15 cellular contexts compared by ENCODE assay signal in genomic region chr11:35567737-35568465, GRCh38. TPM values are rescaled to one million over a fixed set of nuclear protein-coding genes. Genes with fewer than 3 reads are reported as not detected.
A peak's percentile ranks its signal among the peaks of the same experiment; 100 is the strongest.
DNase-seq lines count a peak whose midpoint lies in the region; ATAC-seq, FAIRE-seq and TF ChIP-seq lines count a peak whose summit lies in the region.
"Had no signal": no experiment of that assay in that cellular context is flagged by ENCODE, and none has a peak within 500 bp of the region (broad histone marks: within the 10 kb centered on the region; RNA-seq: fewer than 3 reads in every experiment).

No MANE protein-coding gene starts in this region.

- H3K4me3 ChIP-seq in HUES48 (ENCODE audit: low read depth, low read length) = no peak overlapping the region
- H3K4me3 ChIP-seq in K562 = no peak overlapping the region
- H3K4me3 ChIP-seq in lung = no peak overlapping the region
- H3K4me3 ChIP-seq in OCI-LY7 (ENCODE audit: low read depth, low read length, poor library complexity, severe bottlenecking) = no peak overlapping the region
- H3K4me3 ChIP-seq: thoracic aorta had no signal

- H3K4me1 ChIP-seq in HUES48 (ENCODE audit: control insufficient read depth, insufficient read depth, low read length) = peaks cover 5% of the 10 kb centered on the region; the same call in 1 of the 2 replicates
- no peaks in the 10 kb centered on the region for H3K4me1 ChIP-seq in K562 (replicated peaks in 1 of 2; ENCODE audit: control insufficient read depth in 2 of 2, insufficient read depth in 2 of 2, low read length in 2 of 2)
- H3K4me1 ChIP-seq in lung (ENCODE audit: control insufficient read depth in 2 of 2, insufficient read depth in 2 of 2, low read length in 2 of 2) = no peaks in the 10 kb centered on the region
- H3K4me1 ChIP-seq in OCI-LY7 (ENCODE audit: insufficient read depth, low read length, poor library complexity, severe bottlenecking) = no peaks in the 10 kb centered on the region

- TF ChIP-seq RAD21 in K562 (CRISPR knock-in tag; conservative IDR thresholded peaks at IDR 0.05 in 1 of 2, IDR thresholded peaks at IDR 0.05 in 1 of 2) = no peak

- no peak overlapping the region for H3K4me2 ChIP-seq in K562 (ENCODE audit: insufficient read depth, low read length)
- no peak overlapping the region for H3K4me2 ChIP-seq in OCI-LY7 (ENCODE audit: low read length)

- WGBS in K562 (ENCODE audit: insufficient coverage, low coverage, missing lambda C conversion rate) = 0% methylated on average over 1 of the region's 1 CpG
- WGBS in lung, 2 donors = 25 to 52% methylated on average over 1 of the region's 1 CpG

- H3K9ac ChIP-seq in HUES48 (ENCODE audit: low read depth, low read length) (no peak overlapping the region), K562 (ENCODE audit: insufficient read depth in 1 of 2, low read depth in 2 of 2, low read length in 2 of 2) (no peak overlapping the region)

- in situ Hi-C loops in K562 (cut with MboI) = no loop called here

- H3K9me3 ChIP-seq in HUES48 (ENCODE audit: control insufficient read depth, insufficient read depth, low read length) (no peaks in the 10 kb centered on the region), K562 (replicated peaks; ENCODE audit: control insufficient read depth, insufficient read depth, low read depth, low read length) (no peaks in the 10 kb centered on the region), lung (ENCODE audit: control insufficient read depth in 2 of 2, insufficient read depth in 1 of 2, low read length in 1 of 2) (peaks cover 0 to 3% of the 10 kb centered on the region in 2 donors), OCI-LY7 (ENCODE audit: low read length) (no peaks in the 10 kb centered on the region)

- DNase-seq in COR-L47 (lab: John Stamatoyannopoulos, UW) (peak; percentile 21), K562 (ENCODE audit: extremely low read depth in 1 of 4, low spot score in 3 of 4) (no peak), lung (ENCODE audit: low spot score) (peak; percentile 36), OCI-LY7 (ENCODE audit: low spot score) (no peak), SW 1271 (lab: John Stamatoyannopoulos, UW) (no peak)
- DNase-seq: activated CD8-positive, alpha-beta memory T cell treated with anti-CD3 and anti-CD28 coated beads for 24 hours; activated effector memory CD4-positive, alpha-beta T cell treated with anti-CD3 and anti-CD28 coated beads, Interleukin-2, amount 50 U/mL, for 16 hours; midbrain; NK-92 treated with Interleukin-12 subunit alpha and Interleukin-12 subunit beta, amount 100 ng/mL, for 24 hours; stimulated activated CD4-positive, alpha-beta T cell treated with anti-CD3 and anti-CD28 coated beads, Interleukin-12 subunit alpha, Interleukin-12 subunit beta, amount 100 ng/mL, for 4 hours had no signal

- peak overlapping the region; percentile 46 for H3K27ac ChIP-seq in HUES48 (ENCODE audit: low read depth, low read length)
- H3K27ac ChIP-seq in K562 (ENCODE audit: extremely low read depth, low read depth, low read length) = no peak overlapping the region
- no peak overlapping the region for H3K27ac ChIP-seq in lung (ENCODE audit: low read depth in 1 of 2, low read length in 1 of 2)
- H3K27ac ChIP-seq in OCI-LY7 (ENCODE audit: low read depth, low read length, poor library complexity, severe bottlenecking) = no peak overlapping the region
- H3K27ac ChIP-seq: thoracic aorta had no signal

- H3K9me1 ChIP-seq in K562 (ENCODE audit: control insufficient read depth, insufficient read depth, low read length) = no peaks in the 10 kb centered on the region

- TF ChIP-seq CTCF in K562 (IDR thresholded peaks at IDR 0.05 in 2 of 3, conservative IDR thresholded peaks at IDR 0.05 in 1 of 3; ENCODE audit: insufficient read depth in 2 of 3, low read depth in 1 of 3, low read length in 3 of 3) (no peak), lung (IDR thresholded peaks at IDR 0.05; ENCODE audit: control extremely low read depth, extremely low read depth) (no peak), OCI-LY7 (conservative IDR thresholded peaks at IDR 0.05; ENCODE audit: low read length) (no peak)

- H3K27me3 ChIP-seq in HUES48 (ENCODE audit: control insufficient read depth, insufficient read depth, low read length) = no peaks in the 10 kb centered on the region
- H3K27me3 ChIP-seq in K562 (ENCODE audit: control insufficient read depth in 2 of 2, insufficient read depth in 2 of 2, low read length in 2 of 2) = peaks cover 0 to 4% of the 10 kb centered on the region in 2 experiments; a peak in 1 of 5 replicates
- H3K27me3 ChIP-seq in lung (ENCODE audit: control insufficient read depth, insufficient read depth) = no peaks in the 10 kb centered on the region

- no peaks in the 10 kb centered on the region for H4K20me1 ChIP-seq in K562 (replicated peaks; ENCODE audit: control insufficient read depth, insufficient read depth, low read length)
- H4K20me1 ChIP-seq in OCI-LY7 (ENCODE audit: insufficient read depth, low read length) = no peaks in the 10 kb centered on the region

- TF ChIP-seq EP300 in K562 (IDR thresholded peaks at IDR 0.05; ENCODE audit: low read length) = no peak

- BruUV-seq in K562 (replicated peaks; lab: Mats Ljungman, UMichigan) (no TSS peak), OCI-LY7 (replicated peaks; lab: Mats Ljungman, UMichigan) (no TSS peak)

- no peak for ATAC-seq in K562
- ATAC-seq in lung (ENCODE audit: insufficient read depth, low FRiP score) = peak; percentile 37
- no peak for ATAC-seq in HG03039 (IDR thresholded peaks at IDR 0.05; ENCODE audit: unreplicated experiment)
- no peak for ATAC-seq in HG02642 (IDR thresholded peaks at IDR 0.05; ENCODE audit: poor library complexity, unreplicated experiment)

- FAIRE-seq in K562 (lab: Jason Lieb, UNC) = no peak

- CTCF ChIA-PET in K562 (lab: Yijun Ruan, JAX; ENCODE audit: low intra/inter-chr PET ratio) = no interaction called here
- CTCF ChIA-PET in OCI-LY7 (lab: Charles Lee; ENCODE audit: unreplicated experiment) = no interaction called here

- POLR2A ChIA-PET in K562 (lab: Yijun Ruan, JAX) (interaction anchor here (0.7 kb wide), 1 partner anchor 73 kb away, joined by 3 read pairs; no protein-coding TSS in a partner anchor), OCI-LY7 (lab: Charles Lee) (no interaction called here)

- intact Hi-C loops in K562 (cut with micrococcal nuclease) (no loop called here), OCI-LY7 (cut with micrococcal nuclease; ENCODE audit: unreplicated experiment) (no loop called here)

- H2AFZ ChIP-seq in K562 (ENCODE audit: low read depth, low read length) (no peak overlapping the region), OCI-LY7 (ENCODE audit: low read length) (no peak overlapping the region)

- H3K9me2 ChIP-seq in OCI-LY7 (ENCODE audit: insufficient read depth, low read length) = no peaks in the 10 kb centered on the region

- TF ChIP-seq POLR2A in K562 (conservative IDR thresholded peaks at IDR 0.05) = no peak

- H3K36me3 ChIP-seq in HUES48 (ENCODE audit: control insufficient read depth, insufficient read depth, low read length) = no peaks in the 10 kb centered on the region
- H3K36me3 ChIP-seq in K562 (ENCODE audit: control insufficient read depth, insufficient read depth, low read length) = no peaks in the 10 kb centered on the region
- no peaks in the 10 kb centered on the region for H3K36me3 ChIP-seq in lung (ENCODE audit: control insufficient read depth in 2 of 2, insufficient read depth in 2 of 2, low read length in 2 of 2)
- H3K36me3 ChIP-seq in OCI-LY7 (ENCODE audit: insufficient read depth, low read length) = no peaks in the 10 kb centered on the region
- H3K36me3 ChIP-seq: thoracic aorta had no signal

- H3K79me2 ChIP-seq in K562 (ENCODE audit: control insufficient read depth, insufficient read depth, low read length) = no peaks in the 10 kb centered on the region
- H3K79me2 ChIP-seq in OCI-LY7 (ENCODE audit: insufficient read depth, low read depth, low read length) = no peaks in the 10 kb centered on the region

RNA-seq across cellular contexts. Expression of gene PAMR1, which starts 42.5 kb away (rescaled TPM):
- total RNA-seq in K562 (2011; cell fraction: chromatin; rRNA removed; ENCODE audit: low replicate concordance) = not detected in 2 replicates
- total RNA-seq in K562 (2011; cell fraction: nucleolus; rRNA removed) = not detected in 2 replicates
- not detected in 2 replicates for total RNA-seq in K562 (2011; cell fraction: nucleoplasm; rRNA removed)
- total RNA-seq in K562 (2014; rRNA removed) = not detected in 2 replicates
- not detected in 2 replicates for total RNA-seq in K562 (2014; rRNA removed; fragmentation: Illumina TruSeq; extraction: Trizol)
- not detected in 2 replicates for total RNA-seq in K562 (2015; rRNA removed; fragmentation: Illumina TruSeq; extraction: Trizol)
- not detected in 2 replicates for total RNA-seq in K562 (2021)
- not detected in 2 replicates for polyA plus RNA-seq in K562 (2011; rRNA removed)
- not detected in 2 replicates for polyA plus RNA-seq in K562 (2011; cell fraction: cytosol; rRNA removed)
- polyA plus RNA-seq in K562 (2011; cell fraction: nucleus; rRNA removed) = not detected in 2 replicates
- polyA plus RNA-seq in K562 (2012) = not detected in 2 replicates
- not detected in 2 replicates for polyA plus RNA-seq in K562 (2014; fragmentation: Illumina TruSeq; extraction: Trizol)
- not detected for polyA plus RNA-seq in K562 (2014; fragmentation: Nextera tagmentation; extraction: Ambion mirVana)
- not detected in 2 replicates for polyA plus RNA-seq in K562 (2014; rRNA removed)
- polyA minus RNA-seq in K562 (2011; rRNA and poly(A)+ RNA removed) = not detected in 2 replicates
- polyA minus RNA-seq in K562 (2011; cell fraction: cytosol; rRNA and poly(A)+ RNA removed) = not detected in 2 replicates
- polyA minus RNA-seq in K562 (2011; cell fraction: nucleus; rRNA and poly(A)+ RNA removed) = not detected in 2 replicates
- 10 to 100 TPM in 1 of 2 donors, 1 to 10 TPM in 1; 1.8 to 15.2 TPM for total RNA-seq in lung
- under 1 TPM; 0.60 to 0.87 TPM for polyA plus RNA-seq in lung
- total RNA-seq in OCI-LY7 (2014; rRNA removed; shearing (Covaris generic)) = not detected in 2 replicates
- total RNA-seq in OCI-LY7 (2022) = not detected in 2 replicates
- total RNA-seq: SK-MEL-5 had no signal

RNA-seq across cellular contexts. Expression of gene FJX1, which starts 50.4 kb away (rescaled TPM):
- 0.53 and 1.1 TPM in 2 replicates for total RNA-seq in K562 (2011; cell fraction: chromatin; rRNA removed; ENCODE audit: low replicate concordance)
- total RNA-seq in K562 (2011; cell fraction: nucleolus; rRNA removed) = 1.4 and 2.8 TPM in 2 replicates
- 0.61 and 1.0 TPM in 2 replicates for total RNA-seq in K562 (2011; cell fraction: nucleoplasm; rRNA removed)
- 2.0 and 2.9 TPM in 2 replicates for total RNA-seq in K562 (2014; rRNA removed)
- total RNA-seq in K562 (2014; rRNA removed; fragmentation: Illumina TruSeq; extraction: Trizol) = 1.2 TPM in 2 replicates
- 0.72 and 1.1 TPM in 2 replicates for total RNA-seq in K562 (2015; rRNA removed; fragmentation: Illumina TruSeq; extraction: Trizol)
- 2.7 and 3.7 TPM in 2 replicates for total RNA-seq in K562 (2021)
- 0.22 and 0.95 TPM in 2 replicates for polyA plus RNA-seq in K562 (2011; rRNA removed)
- 0.19 and 2.6 TPM in 2 replicates for polyA plus RNA-seq in K562 (2011; cell fraction: cytosol; rRNA removed)
- polyA plus RNA-seq in K562 (2011; cell fraction: nucleus; rRNA removed) = 0.39 and 2.5 TPM in 2 replicates
- polyA plus RNA-seq in K562 (2012) = 0.58 and 2.0 TPM in 2 replicates
- 0.64 and 0.66 TPM in 2 replicates for polyA plus RNA-seq in K562 (2014; fragmentation: Illumina TruSeq; extraction: Trizol)
- under 1 TPM; 0.10 to 0.38 TPM for polyA plus RNA-seq in K562 (2014; fragmentation: Nextera tagmentation; extraction: Ambion mirVana)
- 0.58 and 0.84 TPM in 2 replicates for polyA plus RNA-seq in K562 (2014; rRNA removed)
- 0.09 and 0.32 TPM in 2 replicates for polyA minus RNA-seq in K562 (2011; rRNA and poly(A)+ RNA removed)
- polyA minus RNA-seq in K562 (2011; cell fraction: cytosol; rRNA and poly(A)+ RNA removed) = 0.82 and 1.4 TPM in 2 replicates
- polyA minus RNA-seq in K562 (2011; cell fraction: nucleus; rRNA and poly(A)+ RNA removed) = 0.67 and 1.8 TPM in 2 replicates
- 1 to 10 TPM; 2.9 to 4.0 TPM for total RNA-seq in lung
- 1 to 10 TPM; 2.9 to 7.7 TPM for polyA plus RNA-seq in lung
- not detected in 2 replicates for total RNA-seq in OCI-LY7 (2014; rRNA removed; shearing (Covaris generic))
- 0.63 and 1.2 TPM in 2 replicates for total RNA-seq in OCI-LY7 (2022)

Comparison
In these comparisons a context has a peak if more than half of its experiments do, and no peak if none do; other contexts are left out.
1. DNase-seq: peak in COR-L47 (single experiment) and lung (single experiment); none in K562 (0 of 4), OCI-LY7 (single experiment) and SW 1271 (0 of 2).